1 cellular context compared by ENCODE assay signal in genomic region chr7:100540073-100540723, GRCh38.
TF ChIP-seq lines count a peak whose summit lies in the region.

No MANE protein-coding gene starts in this region.

TF ChIP-seq in HEK293, 187 proteins besides CTCF, POLR2A, EP300 and RAD21 (continued from another document):
- TF ChIP-seq ZNF449 (tag by site-specific recombination; IDR thresholded peaks at IDR 0.05) (no peak), ZNF280C (tag by site-specific recombination; IDR thresholded peaks at IDR 0.05) (no peak), ZNF76 (tag by site-specific recombination; IDR thresholded peaks at IDR 0.05; ENCODE audit: borderline replicate concordance, low read depth) (no peak), ZNF433 (tag by site-specific recombination; IDR thresholded peaks at IDR 0.05; ENCODE audit: low read depth) (no peak), ZNF639 (tag by site-specific recombination; IDR thresholded peaks at IDR 0.05) (no peak), ZNF214 (tag by site-specific recombination; IDR thresholded peaks at IDR 0.05; ENCODE audit: borderline replicate concordance) (no peak)
